ENCODE assay signal across 24 cellular contexts in genomic region chr10:129136074-129136473, GRCh38.
"Had no signal": no experiment of that assay in that cellular context is flagged by ENCODE, and none has a peak within 500 bp of the region (broad histone marks: within the 10 kb centered on the region; RNA-seq: fewer than 3 reads in every experiment).

No MANE protein-coding gene starts in this region.

- H3K36me3 ChIP-seq: left ventricle myocardium inferior, stomach, thyroid gland, transverse colon, upper lobe of left lung, vagina had no signal

- H3K9ac ChIP-seq: parathyroid adenoma had no signal

- H3K9me3 ChIP-seq: left ventricle myocardium inferior, mucosa of descending colon, psoas muscle, stomach, testis, thyroid gland, transverse colon, upper lobe of left lung, vagina had no signal

- H3K79me2 ChIP-seq: parathyroid adenoma had no signal

- DNase-seq: hypothalamus; immature natural killer cell; left ventricle myocardium inferior; midbrain; mucosa of descending colon; naive thymus-derived CD4-positive, alpha-beta T cell; nucleus accumbens; psoas muscle; right cardiac atrium; stimulated activated CD4-positive, alpha-beta T cell treated with anti-CD3 and anti-CD28 coated beads, Interleukin-12 subunit alpha, Interleukin-12 subunit beta, amount 100 ng/mL, for 4 hours; stimulated activated CD4-positive, alpha-beta T cell treated with anti-CD3 and anti-CD28 coated beads, Interleukin-15, amount 100 ng/mL, for 24 hours; stimulated activated CD4-positive, alpha-beta T cell treated with anti-CD3 and anti-CD28 coated beads, Interleukin-2, amount 100 ng/mL, for 24 hours; stimulated activated CD4-positive, alpha-beta T cell treated with anti-CD3 and anti-CD28 coated beads, Interleukin-4, amount 100 ng/mL, for 1 hour; stimulated activated naive B cell treated with anti-CD40 and anti-IgM and Interleukin-4, amounts not matched to agents 10 μg/mL and 1 μg/mL and 100 μg/mL, for 72 hours; stimulated activated naive CD8-positive, alpha-beta T cell treated with anti-CD3 and anti-CD28 coated beads, Interleukin-15, Interleukin-2, amounts not matched to agents 100 U/mL and 50 U/mL, for 24 hours; stomach; testis; thyroid gland; transverse colon; upper lobe of left lung had no signal

- H3K27ac ChIP-seq: left ventricle myocardium inferior, parathyroid adenoma, psoas muscle, stomach, testis, thyroid gland, transverse colon, upper lobe of left lung, vagina had no signal

- H3K4me3 ChIP-seq: left ventricle myocardium inferior, lung, mucosa of descending colon, psoas muscle, skin epidermis, stomach, testis, thyroid gland, transverse colon, upper lobe of left lung, vagina had no signal

- H3K27me3 ChIP-seq: testis, thyroid gland, transverse colon, upper lobe of left lung, vagina had no signal

- H3K4me1 ChIP-seq: parathyroid adenoma, psoas muscle, stomach, testis, thyroid gland, transverse colon, upper lobe of left lung, vagina had no signal
